Comparison of ENCODE assay signal across 2 cellular contexts in the genomic region with DNA sequence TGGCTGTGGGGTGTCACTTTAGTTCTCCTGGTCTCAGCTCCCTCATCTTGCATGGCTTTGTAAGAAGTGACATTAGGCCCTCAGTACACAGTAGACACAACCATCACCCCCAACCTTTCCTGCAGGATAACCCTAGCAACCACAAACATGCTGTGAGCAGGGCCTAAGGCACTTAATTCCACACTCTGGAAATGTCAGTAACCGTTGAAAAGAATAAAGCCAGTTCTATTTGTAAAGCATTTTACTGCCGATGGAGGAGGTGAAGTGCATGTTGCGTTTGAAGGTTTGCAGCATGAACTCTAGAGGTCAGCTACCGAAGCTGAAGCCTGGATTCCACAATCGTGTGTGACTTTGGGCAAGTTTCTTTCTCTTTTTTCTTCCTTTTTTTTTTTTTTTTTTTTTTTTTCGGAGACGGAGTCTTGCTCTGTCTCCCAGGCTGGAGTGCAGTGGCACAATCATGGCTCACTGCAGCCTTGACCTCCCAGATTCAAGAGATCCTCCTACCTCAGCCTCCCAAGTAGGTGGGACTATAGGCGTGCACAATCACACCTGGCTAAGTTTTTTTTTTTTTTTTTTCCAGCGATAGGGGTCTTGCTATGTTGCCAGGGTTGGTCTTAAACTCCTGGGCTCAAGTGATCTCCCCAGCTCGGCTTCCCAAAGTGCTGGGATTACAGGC.
TF ChIP-seq lines count a peak whose summit lies in the region.

No MANE protein-coding gene starts in this region.

TF ChIP-seq in A549, 52 proteins besides CTCF, POLR2A, EP300 and RAD21:
- TF ChIP-seq ZSCAN20 (CRISPR knock-in tag; IDR thresholded peaks at IDR 0.05) = no peak
- TF ChIP-seq CHD4 (IDR thresholded peaks at IDR 0.05; ENCODE audit: borderline replicate concordance) = no peak
- no peak for TF ChIP-seq HEYL (CRISPR knock-in tag; IDR thresholded peaks at IDR 0.05)
- no peak for TF ChIP-seq JUNB (IDR thresholded peaks at IDR 0.05)
- TF ChIP-seq GATA3 (IDR thresholded peaks at IDR 0.05; ENCODE audit: borderline replicate concordance) = no peak
- TF ChIP-seq FOXS1 (CRISPR knock-in tag; IDR thresholded peaks at IDR 0.05) = no peak
- no peak for TF ChIP-seq ZC3H11A (IDR thresholded peaks at IDR 0.05)
- no peak for TF ChIP-seq MAZ (IDR thresholded peaks at IDR 0.05; ENCODE audit: borderline replicate concordance, low read depth, low read length)
- TF ChIP-seq CHD2 (IDR thresholded peaks at IDR 0.05; ENCODE audit: low read length, partially characterized antibody) = no peak
TF ChIP-seq in A549: peak in this region for 0.

TF ChIP-seq in HEK293T, 16 proteins besides CTCF, POLR2A, EP300 and RAD21:
- peak; percentile 9; the same call in 1 of the 2 replicates for TF ChIP-seq ZNF384 (IDR thresholded peaks at IDR 0.05)
- TF ChIP-seq, protein P1, sequence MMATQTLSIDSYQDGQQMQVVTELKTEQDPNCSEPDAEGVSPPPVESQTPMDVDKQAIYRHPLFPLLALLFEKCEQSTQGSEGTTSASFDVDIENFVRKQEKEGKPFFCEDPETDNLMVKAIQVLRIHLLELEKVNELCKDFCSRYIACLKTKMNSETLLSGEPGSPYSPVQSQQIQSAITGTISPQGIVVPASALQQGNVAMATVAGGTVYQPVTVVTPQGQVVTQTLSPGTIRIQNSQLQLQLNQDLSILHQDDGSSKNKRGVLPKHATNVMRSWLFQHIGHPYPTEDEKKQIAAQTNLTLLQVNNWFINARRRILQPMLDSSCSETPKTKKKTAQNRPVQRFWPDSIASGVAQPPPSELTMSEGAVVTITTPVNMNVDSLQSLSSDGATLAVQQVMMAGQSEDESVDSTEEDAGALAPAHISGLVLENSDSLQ (IDR thresholded peaks at IDR 0.05) = no peak
